Comparison of ENCODE assay signal across 9 cellular contexts in the genomic region with DNA sequence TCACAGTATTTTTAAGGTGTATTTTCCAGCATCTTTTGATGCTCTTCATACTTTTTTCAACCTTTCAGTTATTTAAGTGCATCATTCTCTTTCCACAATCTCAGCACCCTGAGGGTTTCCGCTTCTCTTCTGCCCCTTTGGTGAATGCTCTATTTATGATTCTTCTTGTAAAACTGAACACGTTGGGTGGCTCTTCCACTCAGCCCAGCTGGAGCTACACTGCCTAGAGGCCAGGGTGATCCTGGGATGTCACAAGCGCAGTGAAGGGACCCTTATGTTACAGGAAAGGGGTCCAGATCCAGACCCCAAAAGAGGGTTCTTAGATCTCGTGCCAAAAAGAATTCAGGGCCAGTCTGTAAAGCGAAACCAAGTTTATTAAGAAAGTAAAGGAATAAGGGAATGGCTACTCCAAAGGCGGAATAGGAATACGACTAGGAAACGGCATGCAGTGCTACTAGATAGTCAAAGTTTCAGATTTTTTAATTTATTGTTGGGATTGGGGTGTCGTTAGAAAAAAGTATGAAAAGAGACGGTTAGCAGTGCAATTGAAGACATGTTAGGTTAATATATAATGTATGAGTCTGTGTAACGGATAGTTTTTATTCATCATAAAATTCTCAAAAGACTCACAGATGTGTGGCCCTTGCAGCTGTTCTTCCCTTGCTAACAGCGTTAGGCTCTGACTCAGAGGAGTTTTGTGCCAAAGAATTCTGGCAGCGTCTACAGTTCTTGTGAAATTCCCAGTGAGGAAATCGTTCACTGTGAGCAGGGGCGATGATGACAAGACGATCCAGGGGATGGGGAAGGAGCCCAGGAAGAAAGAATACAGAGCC. TPM values are rescaled to one million over a fixed set of nuclear protein-coding genes. Genes with fewer than 3 reads are reported as not detected.
A peak's percentile ranks its signal among the peaks of the same experiment; 100 is the strongest.
DNase-seq lines count a peak whose midpoint lies in the region; ATAC-seq and TF ChIP-seq lines count a peak whose summit lies in the region.
"Had no signal": no experiment of that assay in that cellular context is flagged by ENCODE, and none has a peak within 500 bp of the region (broad histone marks: within the 10 kb centered on the region; RNA-seq: fewer than 3 reads in every experiment).

No MANE protein-coding gene starts in this region.

- H3K27me3 Mint-ChIP-seq in naive thymus-derived CD4-positive, alpha-beta T cell: peaks cover 0 to 2% (median 0%) of the 10 kb centered on the region in 5 donors
- no peaks in the 10 kb centered on the region for H3K27me3 Mint-ChIP-seq in activated T-helper 17 cell treated with anti-CD3 and anti-CD28 coated beads, Interleukin-2, amount 50 U/mL, for 72 hours

- H3K4me1 ChIP-seq in NT2/D1 (ENCODE audit: insufficient read depth, insufficient read length): peaks cover 7% of the 10 kb centered on the region
- no peaks in the 10 kb centered on the region for H3K4me1 ChIP-seq in naive thymus-derived CD4-positive, alpha-beta T cell (ENCODE audit: control insufficient read depth in 2 of 2, insufficient read depth in 2 of 2, low read length in 2 of 2)

- in situ Hi-C loops in KBM-7 (cut with MboI; ENCODE audit: low pct_unique_long_range_greater_than_20kb, low sequenced_read_pairs): no loop called here

- no peak overlapping the region for H3K27ac Mint-ChIP-seq in naive thymus-derived CD4-positive, alpha-beta T cell
- no peak overlapping the region for H3K27ac Mint-ChIP-seq in activated T-helper 17 cell treated with anti-CD3 and anti-CD28 coated beads, Interleukin-2, amount 50 U/mL, for 72 hours

- CTCF ChIA-PET in naive thymus-derived CD4-positive, alpha-beta T cell (lab: Charles Lee): no interaction called here

- POLR2A ChIA-PET in naive thymus-derived CD4-positive, alpha-beta T cell (lab: Charles Lee): no interaction called here

- no peak for TF ChIP-seq CTCF in epithelial cell of proximal tubule (conservative IDR thresholded peaks at IDR 0.05; ENCODE audit: low read depth, low read length)

- no peak overlapping the region for H3K4me3 ChIP-seq in NT2/D1 (ENCODE audit: insufficient read length, low read depth)
- H3K4me3 ChIP-seq in epithelial cell of proximal tubule (ENCODE audit: low read depth, low read length): no peak overlapping the region
- no peak overlapping the region for H3K4me3 ChIP-seq in naive thymus-derived CD4-positive, alpha-beta T cell (ENCODE audit: low read length)

- peaks cover 0 to 1% (median 0%) of the 10 kb centered on the region in 11 donors for H3K9me3 Mint-ChIP-seq in naive thymus-derived CD4-positive, alpha-beta T cell
- no peaks in the 10 kb centered on the region for H3K9me3 Mint-ChIP-seq in activated T-helper 17 cell treated with anti-CD3 and anti-CD28 coated beads, Interleukin-2, amount 50 U/mL, for 72 hours

- no peak overlapping the region for H3K4me3 Mint-ChIP-seq in naive thymus-derived CD4-positive, alpha-beta T cell
- no peak overlapping the region for H3K4me3 Mint-ChIP-seq in activated T-helper 17 cell treated with anti-CD3 and anti-CD28 coated beads, Interleukin-2, amount 50 U/mL, for 72 hours

- H3K27me3 ChIP-seq in NT2/D1 (ENCODE audit: insufficient read depth, insufficient read length): no peaks in the 10 kb centered on the region
- no peaks in the 10 kb centered on the region for H3K27me3 ChIP-seq in naive thymus-derived CD4-positive, alpha-beta T cell (ENCODE audit: control insufficient read depth in 2 of 2, insufficient read depth in 2 of 2, low read length in 2 of 2)

- H3K9me3 ChIP-seq in NT2/D1 (ENCODE audit: insufficient read depth, low read length): peaks cover 11% of the 10 kb centered on the region; the same call in 1 of the 2 replicates
- H3K9me3 ChIP-seq in naive thymus-derived CD4-positive, alpha-beta T cell (ENCODE audit: control insufficient read depth in 2 of 3, low read length in 3 of 3): no peaks in the 10 kb centered on the region

- peak overlapping the region; percentile 1 for H3K9ac ChIP-seq in NT2/D1 (ENCODE audit: insufficient read length, low read depth)

- peak; percentile 31 for ATAC-seq in naive thymus-derived CD4-positive, alpha-beta T cell
- no peak for ATAC-seq in HG03039 (IDR thresholded peaks at IDR 0.05; ENCODE audit: unreplicated experiment)
- ATAC-seq in activated T-helper 17 cell treated with anti-CD3 and anti-CD28 coated beads, Interleukin-2, amount 50 U/mL, for 72 hours (replicated peaks): no peak

- intact Hi-C loops in naive thymus-derived CD4-positive, alpha-beta T cell (cut with micrococcal nuclease): no loop called here

- peaks cover 0 to 4% (median 0%) of the 10 kb centered on the region in 7 donors for H3K4me1 Mint-ChIP-seq in naive thymus-derived CD4-positive, alpha-beta T cell
- H3K4me1 Mint-ChIP-seq in activated T-helper 17 cell treated with anti-CD3 and anti-CD28 coated beads, Interleukin-2, amount 50 U/mL, for 72 hours: no peaks in the 10 kb centered on the region

- H3K27ac ChIP-seq in naive thymus-derived CD4-positive, alpha-beta T cell (ENCODE audit: low read depth, low read length): no peak overlapping the region

- DNase-seq in AML-193 (lab: John Stamatoyannopoulos, UW) (peak; percentile 54 to 73), NT2/D1 (ENCODE audit: low read depth, low spot score) (no peak), epithelial cell of proximal tubule (ENCODE audit: low read depth) (peak; percentile 81), KBM-7 (no peak)
- no peak for DNase-seq in naive thymus-derived CD4-positive, alpha-beta T cell
- no peak for DNase-seq in effector CD8-positive, alpha-beta T cell (lab: John Stamatoyannopoulos, UW)

- H3K36me3 ChIP-seq in NT2/D1 (ENCODE audit: insufficient read depth, insufficient read length, low read length): peaks cover 6% of the 10 kb centered on the region
- no peaks in the 10 kb centered on the region for H3K36me3 ChIP-seq in naive thymus-derived CD4-positive, alpha-beta T cell (ENCODE audit: control insufficient read depth in 2 of 3, insufficient read depth in 3 of 3, low read length in 3 of 3)

- peaks cover 0 to 14% (median 0%) of the 10 kb centered on the region in 5 donors for H3K36me3 Mint-ChIP-seq in naive thymus-derived CD4-positive, alpha-beta T cell
- H3K36me3 Mint-ChIP-seq in activated T-helper 17 cell treated with anti-CD3 and anti-CD28 coated beads, Interleukin-2, amount 50 U/mL, for 72 hours (ENCODE audit: low read depth): no peaks in the 10 kb centered on the region

RNA-seq across cellular contexts. Expression of a gene that starts 14.4 kb away (rescaled TPM):
- not detected in 2 replicates for total RNA-seq in epithelial cell of proximal tubule
- total RNA-seq in naive thymus-derived CD4-positive, alpha-beta T cell: 1 to 10 TPM in 1 of 5 experiments, under 1 TPM in 4; 0.17 to 2.8 (median 0.51) TPM
- 1 to 10 TPM; 1.0 to 1.2 TPM for polyA plus RNA-seq in naive thymus-derived CD4-positive, alpha-beta T cell
- total RNA-seq in activated T-helper 17 cell treated with anti-CD3 and anti-CD28 coated beads, Interleukin-2, amount 50 U/mL, for 72 hours: under 1 TPM; 0.13 to 0.29 TPM
- total RNA-seq: subcutaneous adipose tissue had no signal

RNA-seq across cellular contexts. Expression of a gene that starts 34.6 kb away (rescaled TPM):
- total RNA-seq in epithelial cell of proximal tubule: 17.5 and 20.3 TPM in 2 replicates
- 10 to 100 TPM; 14.7 to 24.7 (median 20.8) TPM for total RNA-seq in naive thymus-derived CD4-positive, alpha-beta T cell
- polyA plus RNA-seq in naive thymus-derived CD4-positive, alpha-beta T cell: 10 to 100 TPM; 14.7 to 14.9 TPM
- 10 to 100 TPM; 18.0 to 29.6 TPM for total RNA-seq in activated T-helper 17 cell treated with anti-CD3 and anti-CD28 coated beads, Interleukin-2, amount 50 U/mL, for 72 hours

RNA-seq across cellular contexts. Expression of a gene that starts 46.7 kb away (rescaled TPM):
- 27.1 and 46.3 TPM in 2 replicates for total RNA-seq in epithelial cell of proximal tubule
- 10 to 100 TPM; 25.3 to 33.1 (median 30.9) TPM for total RNA-seq in naive thymus-derived CD4-positive, alpha-beta T cell
- polyA plus RNA-seq in naive thymus-derived CD4-positive, alpha-beta T cell: 10 to 100 TPM; 20.0 to 25.5 TPM
- 10 to 100 TPM; 18.8 to 30.6 TPM for total RNA-seq in activated T-helper 17 cell treated with anti-CD3 and anti-CD28 coated beads, Interleukin-2, amount 50 U/mL, for 72 hours

Comparison
In these comparisons a context has a peak if more than half of its experiments do, and no peak if none do; other contexts are left out.
1. DNase-seq: peak in AML-193 (2 of 2) and epithelial cell of proximal tubule (single experiment); none in NT2/D1 (single experiment), naive thymus-derived CD4-positive, alpha-beta T cell (0 of 9), KBM-7 (single experiment) and effector CD8-positive, alpha-beta T cell (single experiment).